ENCODE assay signal across 18 cellular contexts in genomic region chr18:9090578-9090977, GRCh38. TPM values are rescaled to one million over a fixed set of nuclear protein-coding genes. Genes with fewer than 3 reads are reported as not detected.
A peak's percentile ranks its signal among the peaks of the same experiment; 100 is the strongest.
DNase-seq lines count a peak whose midpoint lies in the region; ATAC-seq and TF ChIP-seq lines count a peak whose summit lies in the region.
"Had no signal": no experiment of that assay in that cellular context is flagged by ENCODE, and none has a peak within 500 bp of the region (broad histone marks: within the 10 kb centered on the region; RNA-seq: fewer than 3 reads in every experiment).

No MANE protein-coding gene starts in this region.

- no peak overlapping the region for H3K4me2 ChIP-seq in GM23338

- no peaks in the 10 kb centered on the region for H4K20me1 ChIP-seq in GM23338 (replicated peaks; ENCODE audit: insufficient read depth)

- H3K36me3 ChIP-seq in GM23338 (ENCODE audit: insufficient read depth): no peaks in the 10 kb centered on the region
- no peaks in the 10 kb centered on the region for H3K36me3 ChIP-seq in left lung
- H3K36me3 ChIP-seq: adrenal gland, breast epithelium, pancreas had no signal

- TF ChIP-seq CTCF in GM23338 (conservative IDR thresholded peaks at IDR 0.05; ENCODE audit: low read depth in 2 of 2) (no peak), left lung (IDR thresholded peaks at IDR 0.05) (no peak)

- peak; percentile 73 for DNase-seq in activated CD4-positive, alpha-beta T cell treated with anti-CD3 and anti-CD28 coated beads, Interleukin-2, amount 10 ng/mL, durations not matched to agents 24 days and 14 days
- DNase-seq in activated CD4-positive, alpha-beta T cell treated with anti-CD3 and anti-CD28 coated beads, Interleukin-2, amount 50 U/mL, for 4 hours: no peak
- DNase-seq in GM23338 (ENCODE audit: low spot score): no peak
- no peak for DNase-seq in activated T-helper 1 cell treated with anti-CD3 and anti-CD28 coated beads, Interleukin-12 subunit alpha, Interleukin-12 subunit beta, Interleukin-2, Interleukin-4 antibody, amounts not matched to agents 30 ng/mL and 10 ng/mL and 1 ng/mL, durations not matched to agents 14 hours and 24 hours and 36 hours (ENCODE audit: low spot score)
- no peak for DNase-seq in memory B cell (ENCODE audit: low spot score in 2 of 2)
- no peak for DNase-seq in left lung
- DNase-seq: adrenal gland, NCI-H1092 treated with DMSO at 0.1 percent for 48 hours, NCI-H1930, NCI-H345, NCI-H774, pancreas, right cardiac atrium, Right ventricle myocardium superior had no signal

- H3K27ac Mint-ChIP-seq in activated CD4-positive, alpha-beta T cell treated with anti-CD3 and anti-CD28 coated beads, Interleukin-2, amount 10 ng/mL, durations not matched to agents 24 days and 14 days: peak overlapping the region; percentile 99
- H3K27ac Mint-ChIP-seq in GM23338 (no peak overlapping the region), memory B cell (peak overlapping the region; percentile 6)
- H3K27ac Mint-ChIP-seq in activated T-helper 1 cell treated with anti-CD3 and anti-CD28 coated beads, Interleukin-12 subunit alpha, Interleukin-12 subunit beta, Interleukin-2, Interleukin-4 antibody, amounts not matched to agents 30 ng/mL and 10 ng/mL and 1 ng/mL, durations not matched to agents 14 hours and 24 hours and 36 hours: peak overlapping the region; percentile 99
- H3K27ac Mint-ChIP-seq: B cell had no signal

- H3K9me3 ChIP-seq in left lung: no peaks in the 10 kb centered on the region
- H3K9me3 ChIP-seq: adrenal gland, breast epithelium, pancreas had no signal

- H3K27me3 ChIP-seq in GM23338 (ENCODE audit: insufficient read depth) (no peaks in the 10 kb centered on the region), left lung (no peaks in the 10 kb centered on the region)
- H3K27me3 ChIP-seq: adrenal gland, breast epithelium, pancreas had no signal

- intact Hi-C loops in activated CD4-positive, alpha-beta T cell treated with anti-CD3 and anti-CD28 coated beads, Interleukin-2, amount 10 ng/mL, durations not matched to agents 24 days and 14 days (cut with micrococcal nuclease): loop anchor here (5.0 kb wide), 1 partner anchor 247 kb away; no protein-coding TSS in a partner anchor
- intact Hi-C loops in activated T-helper 1 cell treated with anti-CD3 and anti-CD28 coated beads, Interleukin-12 subunit alpha, Interleukin-12 subunit beta, Interleukin-2, Interleukin-4 antibody, amounts not matched to agents 30 ng/mL and 10 ng/mL and 1 ng/mL, durations not matched to agents 14 hours and 24 hours and 36 hours (cut with micrococcal nuclease): no loop called here
- intact Hi-C loops in left lung (cut with DNase I): no loop called here

- no peak overlapping the region for H3K4me3 ChIP-seq in GM23338
- H3K4me3 ChIP-seq in left lung: no peak overlapping the region
- H3K4me3 ChIP-seq: adrenal gland, breast epithelium, pancreas had no signal

- no peaks in the 10 kb centered on the region for H3K79me2 ChIP-seq in GM23338 (replicated peaks; ENCODE audit: insufficient read depth)

- no peaks in the 10 kb centered on the region for H3K9me2 ChIP-seq in GM23338 (ENCODE audit: insufficient read depth)

- H3K4me1 ChIP-seq in GM23338 (ENCODE audit: insufficient read depth) (peaks cover 5% of the 10 kb centered on the region), left lung (peaks cover 0 to 25% of the 10 kb centered on the region in 2 donors)
- H3K4me1 ChIP-seq: breast epithelium had no signal

- H3K27ac ChIP-seq in GM23338 (ENCODE audit: low read depth): no peak overlapping the region
- H3K27ac ChIP-seq in left lung: no peak overlapping the region
- H3K27ac ChIP-seq: breast epithelium, pancreas had no signal

- H2AFZ ChIP-seq in GM23338: peak overlapping the region; percentile 23; the same call in 1 of the 2 replicates

- peaks cover 67% of the 10 kb centered on the region for H3K4me1 Mint-ChIP-seq in activated CD4-positive, alpha-beta T cell treated with anti-CD3 and anti-CD28 coated beads, Interleukin-2, amount 10 ng/mL, durations not matched to agents 24 days and 14 days
- H3K4me1 Mint-ChIP-seq in GM23338 (peaks cover 5% of the 10 kb centered on the region), memory B cell (peaks cover 21% of the 10 kb centered on the region)
- H3K4me1 Mint-ChIP-seq in activated T-helper 1 cell treated with anti-CD3 and anti-CD28 coated beads, Interleukin-12 subunit alpha, Interleukin-12 subunit beta, Interleukin-2, Interleukin-4 antibody, amounts not matched to agents 30 ng/mL and 10 ng/mL and 1 ng/mL, durations not matched to agents 14 hours and 24 hours and 36 hours (ENCODE audit: low read depth): peaks cover 80% of the 10 kb centered on the region

- no peaks in the 10 kb centered on the region for H3F3A ChIP-seq in GM23338 (replicated peaks; ENCODE audit: low read depth)

- ATAC-seq in GM23338 (no peak), memory B cell (ENCODE audit: low read depth) (no peak), left lung (no peak), HG03159 (IDR thresholded peaks at IDR 0.05; ENCODE audit: unreplicated experiment) (no peak), GM21367 (IDR thresholded peaks at IDR 0.05; ENCODE audit: unreplicated experiment) (no peak)
- ATAC-seq: pancreas, right cardiac atrium had no signal

- H3K36me3 Mint-ChIP-seq in activated CD4-positive, alpha-beta T cell treated with anti-CD3 and anti-CD28 coated beads, Interleukin-2, amount 10 ng/mL, durations not matched to agents 24 days and 14 days (ENCODE audit: low read depth): peaks cover 23% of the 10 kb centered on the region
- H3K36me3 Mint-ChIP-seq in GM23338 (ENCODE audit: low read depth) (no peaks in the 10 kb centered on the region), memory B cell (no peaks in the 10 kb centered on the region)
- H3K36me3 Mint-ChIP-seq in activated T-helper 1 cell treated with anti-CD3 and anti-CD28 coated beads, Interleukin-12 subunit alpha, Interleukin-12 subunit beta, Interleukin-2, Interleukin-4 antibody, amounts not matched to agents 30 ng/mL and 10 ng/mL and 1 ng/mL, durations not matched to agents 14 hours and 24 hours and 36 hours (ENCODE audit: low read depth): peaks cover 25% of the 10 kb centered on the region

- H3K4me3 Mint-ChIP-seq in activated CD4-positive, alpha-beta T cell treated with anti-CD3 and anti-CD28 coated beads, Interleukin-2, amount 10 ng/mL, durations not matched to agents 24 days and 14 days: peak overlapping the region; percentile 87
- H3K4me3 Mint-ChIP-seq in GM23338: no peak overlapping the region
- H3K4me3 Mint-ChIP-seq in activated T-helper 1 cell treated with anti-CD3 and anti-CD28 coated beads, Interleukin-12 subunit alpha, Interleukin-12 subunit beta, Interleukin-2, Interleukin-4 antibody, amounts not matched to agents 30 ng/mL and 10 ng/mL and 1 ng/mL, durations not matched to agents 14 hours and 24 hours and 36 hours: peak overlapping the region; percentile 86
- no peak overlapping the region for H3K4me3 Mint-ChIP-seq in memory B cell
- H3K4me3 Mint-ChIP-seq: B cell had no signal

- no peaks in the 10 kb centered on the region for H3K27me3 Mint-ChIP-seq in activated CD4-positive, alpha-beta T cell treated with anti-CD3 and anti-CD28 coated beads, Interleukin-2, amount 10 ng/mL, durations not matched to agents 24 days and 14 days
- peaks cover 1% of the 10 kb centered on the region for H3K27me3 Mint-ChIP-seq in GM23338 (ENCODE audit: insufficient read depth, low read depth, poor library complexity)
- H3K27me3 Mint-ChIP-seq in activated T-helper 1 cell treated with anti-CD3 and anti-CD28 coated beads, Interleukin-12 subunit alpha, Interleukin-12 subunit beta, Interleukin-2, Interleukin-4 antibody, amounts not matched to agents 30 ng/mL and 10 ng/mL and 1 ng/mL, durations not matched to agents 14 hours and 24 hours and 36 hours (ENCODE audit: insufficient read depth): no peaks in the 10 kb centered on the region
- H3K27me3 Mint-ChIP-seq in memory B cell: no peaks in the 10 kb centered on the region
- H3K27me3 Mint-ChIP-seq: B cell had no signal

- no peaks in the 10 kb centered on the region for H3K9me3 Mint-ChIP-seq in activated CD4-positive, alpha-beta T cell treated with anti-CD3 and anti-CD28 coated beads, Interleukin-2, amount 10 ng/mL, durations not matched to agents 24 days and 14 days
- H3K9me3 Mint-ChIP-seq in GM23338 (no peaks in the 10 kb centered on the region), memory B cell (no peaks in the 10 kb centered on the region)
- H3K9me3 Mint-ChIP-seq in activated T-helper 1 cell treated with anti-CD3 and anti-CD28 coated beads, Interleukin-12 subunit alpha, Interleukin-12 subunit beta, Interleukin-2, Interleukin-4 antibody, amounts not matched to agents 30 ng/mL and 10 ng/mL and 1 ng/mL, durations not matched to agents 14 hours and 24 hours and 36 hours: peaks cover 3% of the 10 kb centered on the region

RNA-seq across cellular contexts. Expression of gene NDUFV2, which starts 11.9 kb away (rescaled TPM):
- 357 and 360 TPM in 2 replicates for total RNA-seq in activated CD4-positive, alpha-beta T cell treated with anti-CD3 and anti-CD28 coated beads, Interleukin-2, amount 10 ng/mL, durations not matched to agents 24 days and 14 days
- 157 and 169 TPM in 2 replicates for total RNA-seq in GM23338 (2014; rRNA removed; shearing (Covaris generic))
- polyA plus RNA-seq in GM23338 (2016; fragmentation: Nextera tagmentation; extraction: Ambion mirVana): 535 and 577 TPM in 2 replicates
- 381 and 391 TPM in 2 replicates for total RNA-seq in activated T-helper 1 cell treated with anti-CD3 and anti-CD28 coated beads, Interleukin-12 subunit alpha, Interleukin-12 subunit beta, Interleukin-2, Interleukin-4 antibody, amounts not matched to agents 30 ng/mL and 10 ng/mL and 1 ng/mL, durations not matched to agents 14 hours and 24 hours and 36 hours
- 100 to 1,000 TPM; 108 to 138 TPM for total RNA-seq in left lung

RNA-seq across cellular contexts. Expression of gene ANKRD12, which starts 46.0 kb away (rescaled TPM):
- total RNA-seq in activated CD4-positive, alpha-beta T cell treated with anti-CD3 and anti-CD28 coated beads, Interleukin-2, amount 10 ng/mL, durations not matched to agents 24 days and 14 days: 60.8 TPM in 2 replicates
- total RNA-seq in GM23338 (2014; rRNA removed; shearing (Covaris generic)): 17.2 and 23.9 TPM in 2 replicates
- polyA plus RNA-seq in GM23338 (2016; fragmentation: Nextera tagmentation; extraction: Ambion mirVana): 57.9 and 92.4 TPM in 2 replicates
- total RNA-seq in activated T-helper 1 cell treated with anti-CD3 and anti-CD28 coated beads, Interleukin-12 subunit alpha, Interleukin-12 subunit beta, Interleukin-2, Interleukin-4 antibody, amounts not matched to agents 30 ng/mL and 10 ng/mL and 1 ng/mL, durations not matched to agents 14 hours and 24 hours and 36 hours: 61.3 and 62.2 TPM in 2 replicates
- total RNA-seq in left lung: 10 to 100 TPM; 47.6 to 64.3 TPM

Comparison
In these comparisons a context has a peak if more than half of its experiments do, and no peak if none do; other contexts are left out.
1. H3K4me3 Mint-ChIP-seq: peak in activated CD4-positive, alpha-beta T cell treated with anti-CD3 and anti-CD28 coated beads, Interleukin-2, amount 10 ng/mL, durations not matched to agents 24 days and 14 days (single experiment) and activated T-helper 1 cell treated with anti-CD3 and anti-CD28 coated beads, Interleukin-12 subunit alpha, Interleukin-12 subunit beta, Interleukin-2, Interleukin-4 antibody, amounts not matched to agents 30 ng/mL and 10 ng/mL and 1 ng/mL, durations not matched to agents 14 hours and 24 hours and 36 hours (single experiment); none in GM23338 (single experiment) and memory B cell (single experiment).